ENCODE assay signal across 1 cellular context in the genomic region with DNA sequence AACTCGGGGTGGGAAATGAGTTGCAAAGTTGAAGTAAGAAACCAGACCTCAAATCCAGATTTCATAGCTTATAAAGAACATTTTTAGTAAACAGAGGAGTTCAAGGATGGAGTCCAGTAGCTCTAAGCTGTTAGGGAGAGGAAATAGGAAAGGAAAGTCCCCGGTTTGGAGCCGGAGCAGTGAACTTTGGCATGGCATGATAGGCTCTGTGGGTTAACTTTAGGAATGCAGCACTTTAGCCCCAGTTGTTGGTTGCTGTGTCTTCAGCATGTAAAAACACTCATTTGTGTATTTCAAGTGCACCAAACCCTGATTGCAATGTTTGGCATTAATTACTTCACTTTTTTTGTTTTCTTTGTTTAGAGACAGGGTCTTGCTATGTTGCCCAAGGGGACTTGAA.
TF ChIP-seq lines count a peak whose summit lies in the region.

No MANE protein-coding gene starts in this region.

TF ChIP-seq in HepG2, 621 proteins besides CTCF, POLR2A, EP300 and RAD21 (continues in another document):
- TF ChIP-seq CREB1 (IDR thresholded peaks at IDR 0.05), result no peak
- TF ChIP-seq CREB1 (CRISPR knock-in tag; IDR thresholded peaks at IDR 0.05), result no peak
- TF ChIP-seq ZSCAN20 (CRISPR knock-in tag; IDR thresholded peaks at IDR 0.05; ENCODE audit: borderline replicate concordance), result no peak
- TF ChIP-seq POLR2AphosphoS2 (IDR thresholded peaks at IDR 0.05; ENCODE audit: low read depth, low read length), result no peak
- TF ChIP-seq TCF7L2 (IDR thresholded peaks at IDR 0.05; ENCODE audit: low read depth, low read length), result no peak
- no peak for TF ChIP-seq ZNF781 (CRISPR knock-in tag; IDR thresholded peaks at IDR 0.05; ENCODE audit: borderline replicate concordance, not compliant biosample characterization)
- no peak for TF ChIP-seq GABPA (IDR thresholded peaks at IDR 0.05; ENCODE audit: low read depth, low read length)
- TF ChIP-seq GABPA (CRISPR knock-in tag; IDR thresholded peaks at IDR 0.05; ENCODE audit: low read depth), result no peak
- TF ChIP-seq RFX1 (IDR thresholded peaks at IDR 0.05), result no peak
- TF ChIP-seq CEBPG (CRISPR knock-in tag; IDR thresholded peaks at IDR 0.05), result no peak
- TF ChIP-seq NFATC3 (CRISPR knock-in tag; IDR thresholded peaks at IDR 0.05), result no peak
- no peak for TF ChIP-seq ZNF816 (CRISPR knock-in tag; IDR thresholded peaks at IDR 0.05; ENCODE audit: borderline replicate concordance)
- 0 out of 2 replicates have a peak, but pooled peaks have one; percentile 9 for TF ChIP-seq RARA (CRISPR knock-in tag; IDR thresholded peaks at IDR 0.05)
- TF ChIP-seq IKZF4 (CRISPR knock-in tag; IDR thresholded peaks at IDR 0.05; ENCODE audit: borderline replicate concordance, low read depth, not compliant biosample characterization), result no peak
- TF ChIP-seq, protein P1, sequence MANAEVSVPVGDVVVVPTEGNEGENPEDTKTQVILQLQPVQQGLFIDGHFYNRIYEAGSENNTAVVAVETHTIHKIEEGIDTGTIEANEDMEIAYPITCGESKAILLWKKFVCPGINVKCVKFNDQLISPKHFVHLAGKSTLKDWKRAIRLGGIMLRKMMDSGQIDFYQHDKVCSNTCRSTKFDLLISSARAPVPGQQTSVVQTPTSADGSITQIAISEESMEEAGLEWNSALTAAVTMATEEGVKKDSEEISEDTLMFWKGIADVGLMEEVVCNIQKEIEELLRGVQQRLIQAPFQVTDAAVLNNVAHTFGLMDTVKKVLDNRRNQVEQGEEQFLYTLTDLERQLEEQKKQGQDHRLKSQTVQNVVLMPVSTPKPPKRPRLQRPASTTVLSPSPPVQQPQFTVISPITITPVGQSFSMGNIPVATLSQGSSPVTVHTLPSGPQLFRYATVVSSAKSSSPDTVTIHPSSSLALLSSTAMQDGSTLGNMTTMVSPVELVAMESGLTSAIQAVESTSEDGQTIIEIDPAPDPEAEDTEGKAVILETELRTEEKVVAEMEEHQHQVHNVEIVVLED (CRISPR knock-in tag; IDR thresholded peaks at IDR 0.05; ENCODE audit: borderline replicate concordance), result no peak
- TF ChIP-seq RBAK (CRISPR knock-in tag; IDR thresholded peaks at IDR 0.05), result peak; percentile 73; the same call in 1 of the 2 replicates
- TF ChIP-seq, protein P2, sequence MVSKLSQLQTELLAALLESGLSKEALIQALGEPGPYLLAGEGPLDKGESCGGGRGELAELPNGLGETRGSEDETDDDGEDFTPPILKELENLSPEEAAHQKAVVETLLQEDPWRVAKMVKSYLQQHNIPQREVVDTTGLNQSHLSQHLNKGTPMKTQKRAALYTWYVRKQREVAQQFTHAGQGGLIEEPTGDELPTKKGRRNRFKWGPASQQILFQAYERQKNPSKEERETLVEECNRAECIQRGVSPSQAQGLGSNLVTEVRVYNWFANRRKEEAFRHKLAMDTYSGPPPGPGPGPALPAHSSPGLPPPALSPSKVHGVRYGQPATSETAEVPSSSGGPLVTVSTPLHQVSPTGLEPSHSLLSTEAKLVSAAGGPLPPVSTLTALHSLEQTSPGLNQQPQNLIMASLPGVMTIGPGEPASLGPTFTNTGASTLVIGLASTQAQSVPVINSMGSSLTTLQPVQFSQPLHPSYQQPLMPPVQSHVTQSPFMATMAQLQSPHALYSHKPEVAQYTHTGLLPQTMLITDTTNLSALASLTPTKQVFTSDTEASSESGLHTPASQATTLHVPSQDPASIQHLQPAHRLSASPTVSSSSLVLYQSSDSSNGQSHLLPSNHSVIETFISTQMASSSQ (IDR thresholded peaks at IDR 0.05; ENCODE audit: low read depth), result no peak
- TF ChIP-seq, protein P2 (CRISPR knock-in tag; IDR thresholded peaks at IDR 0.05; ENCODE audit: borderline replicate concordance), result no peak
- TF ChIP-seq SPEN (CRISPR knock-in tag; IDR thresholded peaks at IDR 0.05; ENCODE audit: low read depth), result no peak
- TF ChIP-seq, protein P3, sequence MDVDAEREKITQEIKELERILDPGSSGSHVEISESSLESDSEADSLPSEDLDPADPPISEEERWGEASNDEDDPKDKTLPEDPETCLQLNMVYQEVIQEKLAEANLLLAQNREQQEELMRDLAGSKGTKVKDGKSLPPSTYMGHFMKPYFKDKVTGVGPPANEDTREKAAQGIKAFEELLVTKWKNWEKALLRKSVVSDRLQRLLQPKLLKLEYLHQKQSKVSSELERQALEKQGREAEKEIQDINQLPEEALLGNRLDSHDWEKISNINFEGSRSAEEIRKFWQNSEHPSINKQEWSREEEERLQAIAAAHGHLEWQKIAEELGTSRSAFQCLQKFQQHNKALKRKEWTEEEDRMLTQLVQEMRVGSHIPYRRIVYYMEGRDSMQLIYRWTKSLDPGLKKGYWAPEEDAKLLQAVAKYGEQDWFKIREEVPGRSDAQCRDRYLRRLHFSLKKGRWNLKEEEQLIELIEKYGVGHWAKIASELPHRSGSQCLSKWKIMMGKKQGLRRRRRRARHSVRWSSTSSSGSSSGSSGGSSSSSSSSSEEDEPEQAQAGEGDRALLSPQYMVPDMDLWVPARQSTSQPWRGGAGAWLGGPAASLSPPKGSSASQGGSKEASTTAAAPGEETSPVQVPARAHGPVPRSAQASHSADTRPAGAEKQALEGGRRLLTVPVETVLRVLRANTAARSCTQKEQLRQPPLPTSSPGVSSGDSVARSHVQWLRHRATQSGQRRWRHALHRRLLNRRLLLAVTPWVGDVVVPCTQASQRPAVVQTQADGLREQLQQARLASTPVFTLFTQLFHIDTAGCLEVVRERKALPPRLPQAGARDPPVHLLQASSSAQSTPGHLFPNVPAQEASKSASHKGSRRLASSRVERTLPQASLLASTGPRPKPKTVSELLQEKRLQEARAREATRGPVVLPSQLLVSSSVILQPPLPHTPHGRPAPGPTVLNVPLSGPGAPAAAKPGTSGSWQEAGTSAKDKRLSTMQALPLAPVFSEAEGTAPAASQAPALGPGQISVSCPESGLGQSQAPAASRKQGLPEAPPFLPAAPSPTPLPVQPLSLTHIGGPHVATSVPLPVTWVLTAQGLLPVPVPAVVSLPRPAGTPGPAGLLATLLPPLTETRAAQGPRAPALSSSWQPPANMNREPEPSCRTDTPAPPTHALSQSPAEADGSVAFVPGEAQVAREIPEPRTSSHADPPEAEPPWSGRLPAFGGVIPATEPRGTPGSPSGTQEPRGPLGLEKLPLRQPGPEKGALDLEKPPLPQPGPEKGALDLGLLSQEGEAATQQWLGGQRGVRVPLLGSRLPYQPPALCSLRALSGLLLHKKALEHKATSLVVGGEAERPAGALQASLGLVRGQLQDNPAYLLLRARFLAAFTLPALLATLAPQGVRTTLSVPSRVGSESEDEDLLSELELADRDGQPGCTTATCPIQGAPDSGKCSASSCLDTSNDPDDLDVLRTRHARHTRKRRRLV (CRISPR knock-in tag; IDR thresholded peaks at IDR 0.05), result no peak
- TF ChIP-seq, protein P4, sequence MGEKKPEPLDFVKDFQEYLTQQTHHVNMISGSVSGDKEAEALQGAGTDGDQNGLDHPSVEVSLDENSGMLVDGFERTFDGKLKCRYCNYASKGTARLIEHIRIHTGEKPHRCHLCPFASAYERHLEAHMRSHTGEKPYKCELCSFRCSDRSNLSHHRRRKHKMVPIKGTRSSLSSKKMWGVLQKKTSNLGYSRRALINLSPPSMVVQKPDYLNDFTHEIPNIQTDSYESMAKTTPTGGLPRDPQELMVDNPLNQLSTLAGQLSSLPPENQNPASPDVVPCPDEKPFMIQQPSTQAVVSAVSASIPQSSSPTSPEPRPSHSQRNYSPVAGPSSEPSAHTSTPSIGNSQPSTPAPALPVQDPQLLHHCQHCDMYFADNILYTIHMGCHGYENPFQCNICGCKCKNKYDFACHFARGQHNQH (CRISPR knock-in tag; IDR thresholded peaks at IDR 0.05), result no peak
- TF ChIP-seq ZNF678 (CRISPR knock-in tag; IDR thresholded peaks at IDR 0.05), result no peak
- TF ChIP-seq ZNF121 (CRISPR knock-in tag; IDR thresholded peaks at IDR 0.05), result no peak
- TF ChIP-seq GZF1 (CRISPR knock-in tag; IDR thresholded peaks at IDR 0.05), result no peak
- TF ChIP-seq, protein P5, sequence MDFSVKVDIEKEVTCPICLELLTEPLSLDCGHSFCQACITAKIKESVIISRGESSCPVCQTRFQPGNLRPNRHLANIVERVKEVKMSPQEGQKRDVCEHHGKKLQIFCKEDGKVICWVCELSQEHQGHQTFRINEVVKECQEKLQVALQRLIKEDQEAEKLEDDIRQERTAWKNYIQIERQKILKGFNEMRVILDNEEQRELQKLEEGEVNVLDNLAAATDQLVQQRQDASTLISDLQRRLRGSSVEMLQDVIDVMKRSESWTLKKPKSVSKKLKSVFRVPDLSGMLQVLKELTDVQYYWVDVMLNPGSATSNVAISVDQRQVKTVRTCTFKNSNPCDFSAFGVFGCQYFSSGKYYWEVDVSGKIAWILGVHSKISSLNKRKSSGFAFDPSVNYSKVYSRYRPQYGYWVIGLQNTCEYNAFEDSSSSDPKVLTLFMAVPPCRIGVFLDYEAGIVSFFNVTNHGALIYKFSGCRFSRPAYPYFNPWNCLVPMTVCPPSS (IDR thresholded peaks at IDR 0.05), result no peak
- TF ChIP-seq, protein P6, sequence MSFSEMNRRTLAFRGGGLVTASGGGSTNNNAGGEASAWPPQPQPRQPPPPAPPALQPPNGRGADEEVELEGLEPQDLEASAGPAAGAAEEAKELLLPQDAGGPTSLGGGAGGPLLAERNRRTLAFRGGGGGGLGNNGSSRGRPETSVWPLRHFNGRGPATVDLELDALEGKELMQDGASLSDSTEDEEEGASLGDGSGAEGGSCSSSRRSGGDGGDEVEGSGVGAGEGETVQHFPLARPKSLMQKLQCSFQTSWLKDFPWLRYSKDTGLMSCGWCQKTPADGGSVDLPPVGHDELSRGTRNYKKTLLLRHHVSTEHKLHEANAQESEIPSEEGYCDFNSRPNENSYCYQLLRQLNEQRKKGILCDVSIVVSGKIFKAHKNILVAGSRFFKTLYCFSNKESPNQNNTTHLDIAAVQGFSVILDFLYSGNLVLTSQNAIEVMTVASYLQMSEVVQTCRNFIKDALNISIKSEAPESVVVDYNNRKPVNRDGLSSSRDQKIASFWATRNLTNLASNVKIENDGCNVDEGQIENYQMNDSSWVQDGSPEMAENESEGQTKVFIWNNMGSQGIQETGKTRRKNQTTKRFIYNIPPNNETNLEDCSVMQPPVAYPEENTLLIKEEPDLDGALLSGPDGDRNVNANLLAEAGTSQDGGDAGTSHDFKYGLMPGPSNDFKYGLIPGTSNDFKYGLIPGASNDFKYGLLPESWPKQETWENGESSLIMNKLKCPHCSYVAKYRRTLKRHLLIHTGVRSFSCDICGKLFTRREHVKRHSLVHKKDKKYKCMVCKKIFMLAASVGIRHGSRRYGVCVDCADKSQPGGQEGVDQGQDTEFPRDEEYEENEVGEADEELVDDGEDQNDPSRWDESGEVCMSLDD (CRISPR knock-in tag; IDR thresholded peaks at IDR 0.05; ENCODE audit: borderline replicate concordance), result no peak
- no peak for TF ChIP-seq FOXC1 (CRISPR knock-in tag; IDR thresholded peaks at IDR 0.05; ENCODE audit: borderline replicate concordance)
- TF ChIP-seq, protein P7, sequence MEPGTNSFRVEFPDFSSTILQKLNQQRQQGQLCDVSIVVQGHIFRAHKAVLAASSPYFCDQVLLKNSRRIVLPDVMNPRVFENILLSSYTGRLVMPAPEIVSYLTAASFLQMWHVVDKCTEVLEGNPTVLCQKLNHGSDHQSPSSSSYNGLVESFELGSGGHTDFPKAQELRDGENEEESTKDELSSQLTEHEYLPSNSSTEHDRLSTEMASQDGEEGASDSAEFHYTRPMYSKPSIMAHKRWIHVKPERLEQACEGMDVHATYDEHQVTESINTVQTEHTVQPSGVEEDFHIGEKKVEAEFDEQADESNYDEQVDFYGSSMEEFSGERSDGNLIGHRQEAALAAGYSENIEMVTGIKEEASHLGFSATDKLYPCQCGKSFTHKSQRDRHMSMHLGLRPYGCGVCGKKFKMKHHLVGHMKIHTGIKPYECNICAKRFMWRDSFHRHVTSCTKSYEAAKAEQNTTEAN (CRISPR knock-in tag; conservative IDR thresholded peaks at IDR 0.05), result no peak
- no peak for TF ChIP-seq SMARCC2 (IDR thresholded peaks at IDR 0.05)
- no peak for TF ChIP-seq ZNF274 (CRISPR knock-in tag; IDR thresholded peaks at IDR 0.05)
- TF ChIP-seq, protein P8, sequence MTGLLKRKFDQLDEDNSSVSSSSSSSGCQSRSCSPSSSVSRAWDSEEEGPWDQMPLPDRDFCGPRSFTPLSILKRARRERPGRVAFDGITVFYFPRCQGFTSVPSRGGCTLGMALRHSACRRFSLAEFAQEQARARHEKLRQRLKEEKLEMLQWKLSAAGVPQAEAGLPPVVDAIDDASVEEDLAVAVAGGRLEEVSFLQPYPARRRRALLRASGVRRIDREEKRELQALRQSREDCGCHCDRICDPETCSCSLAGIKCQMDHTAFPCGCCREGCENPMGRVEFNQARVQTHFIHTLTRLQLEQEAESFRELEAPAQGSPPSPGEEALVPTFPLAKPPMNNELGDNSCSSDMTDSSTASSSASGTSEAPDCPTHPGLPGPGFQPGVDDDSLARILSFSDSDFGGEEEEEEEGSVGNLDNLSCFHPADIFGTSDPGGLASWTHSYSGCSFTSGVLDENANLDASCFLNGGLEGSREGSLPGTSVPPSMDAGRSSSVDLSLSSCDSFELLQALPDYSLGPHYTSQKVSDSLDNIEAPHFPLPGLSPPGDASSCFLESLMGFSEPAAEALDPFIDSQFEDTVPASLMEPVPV (CRISPR knock-in tag; IDR thresholded peaks at IDR 0.05), result no peak
- no peak for TF ChIP-seq ZNF563 (CRISPR knock-in tag; IDR thresholded peaks at IDR 0.05)
- TF ChIP-seq, protein P9, sequence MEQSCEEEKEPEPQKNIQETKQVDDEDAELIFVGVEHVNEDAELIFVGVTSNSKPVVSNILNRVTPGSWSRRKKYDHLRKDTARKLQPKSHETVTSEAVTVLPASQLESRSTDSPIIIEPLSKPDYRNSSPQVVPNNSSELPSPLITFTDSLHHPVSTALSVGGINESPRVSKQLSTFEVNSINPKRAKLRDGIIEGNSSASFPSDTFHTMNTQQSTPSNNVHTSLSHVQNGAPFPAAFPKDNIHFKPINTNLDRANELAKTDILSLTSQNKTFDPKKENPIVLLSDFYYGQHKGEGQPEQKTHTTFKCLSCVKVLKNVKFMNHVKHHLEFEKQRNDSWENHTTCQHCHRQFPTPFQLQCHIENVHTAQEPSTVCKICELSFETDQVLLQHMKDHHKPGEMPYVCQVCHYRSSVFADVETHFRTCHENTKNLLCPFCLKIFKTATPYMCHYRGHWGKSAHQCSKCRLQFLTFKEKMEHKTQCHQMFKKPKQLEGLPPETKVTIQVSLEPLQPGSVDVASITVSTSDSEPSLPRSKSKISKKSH (CRISPR knock-in tag; IDR thresholded peaks at IDR 0.05; ENCODE audit: borderline replicate concordance), result no peak
- peak; percentile 49; the same call in 1 of the 2 replicates for TF ChIP-seq ZNF652 (CRISPR knock-in tag; IDR thresholded peaks at IDR 0.05; ENCODE audit: borderline replicate concordance, low read depth)
- no peak for TF ChIP-seq HDAC6 (IDR thresholded peaks at IDR 0.05; ENCODE audit: low read depth, low read length)
- no peak for TF ChIP-seq ZBTB20 (CRISPR knock-in tag; IDR thresholded peaks at IDR 0.05; ENCODE audit: borderline replicate concordance, low read depth)
- TF ChIP-seq, protein P10, sequence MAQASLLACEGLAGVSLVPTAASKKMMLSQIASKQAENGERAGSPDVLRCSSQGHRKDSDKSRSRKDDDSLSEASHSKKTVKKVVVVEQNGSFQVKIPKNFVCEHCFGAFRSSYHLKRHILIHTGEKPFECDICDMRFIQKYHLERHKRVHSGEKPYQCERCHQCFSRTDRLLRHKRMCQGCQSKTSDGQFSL (CRISPR knock-in tag; IDR thresholded peaks at IDR 0.05), result no peak
